In the genomic region with DNA sequence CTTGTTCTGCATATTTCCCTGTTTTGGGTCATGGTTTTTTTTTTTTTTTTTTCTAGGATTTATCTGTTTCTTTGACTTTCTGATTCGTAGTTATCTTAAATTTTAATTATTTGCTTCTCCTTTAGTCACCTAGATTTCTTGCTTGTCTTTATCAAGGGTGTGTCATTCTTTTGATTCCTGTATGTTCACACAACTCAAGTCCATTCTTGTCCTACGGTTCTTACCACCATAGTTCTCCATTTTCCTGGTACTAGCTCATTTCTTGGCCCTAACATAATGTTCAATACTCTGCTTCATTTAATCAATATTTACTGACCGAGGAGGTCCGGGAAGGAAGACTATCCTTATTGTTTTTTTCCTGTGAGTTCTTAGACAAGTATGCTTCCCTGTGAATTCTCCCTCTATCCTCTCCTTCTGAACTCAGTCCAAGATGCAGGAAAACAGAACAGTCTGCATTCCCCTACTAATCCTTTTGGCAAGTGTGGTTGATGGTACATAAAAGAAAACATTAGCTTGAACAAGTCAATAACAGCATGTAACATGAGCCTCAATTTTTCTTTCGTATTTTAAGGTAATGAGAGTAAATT, we compare ENCODE assay signal across 16 cellular contexts.
DNase-seq lines count a peak whose midpoint lies in the region; ATAC-seq and TF ChIP-seq lines count a peak whose summit lies in the region.
"Had no signal": no experiment of that assay in that cellular context is flagged by ENCODE, and none has a peak within 500 bp of the region (broad histone marks: within the 10 kb centered on the region; RNA-seq: fewer than 3 reads in every experiment).

No MANE protein-coding gene starts in this region.

- no peaks in the 10 kb centered on the region for H3K4me1 ChIP-seq in foreskin keratinocyte
- H3K4me1 ChIP-seq: BLaER1 had no signal

- peak overlapping the region; percentile 13 for H3K4me3 ChIP-seq in epithelial cell of esophagus (ENCODE audit: low read length)
- no peak overlapping the region for H3K4me3 ChIP-seq in retinal pigment epithelial cell (ENCODE audit: low read length)
- H3K4me3 ChIP-seq: BLaER1 had no signal

- H3K9me3 Mint-ChIP-seq in activated naive CD4-positive, alpha-beta T cell treated with anti-CD3 and anti-CD28 coated beads, Interleukin-2, amount 10 ng/mL, durations not matched to agents 7 days and 5 days: peaks cover 10% of the 10 kb centered on the region
- H3K9me3 Mint-ChIP-seq: H9 had no signal

- TF ChIP-seq CTCF in epithelial cell of esophagus (IDR thresholded peaks at IDR 0.05; ENCODE audit: insufficient read depth, low read depth, low read length, missing control alignments) (no peak), foreskin keratinocyte (conservative IDR thresholded peaks at IDR 0.05) (no peak), retinal pigment epithelial cell (conservative IDR thresholded peaks at IDR 0.05; ENCODE audit: low read depth, low read length) (no peak)

- DNase-seq in NCI-H69 (lab: John Stamatoyannopoulos, UW) (peak; percentile 47), epithelial cell of esophagus (ENCODE audit: low read depth) (peak; percentile 54), foreskin keratinocyte (peak; percentile 33 to 52), retinal pigment epithelial cell (ENCODE audit: low read depth) (peak; percentile 17), NCI-H446 treated with DMSO at 0.1 percent for 48 hours (lab: John Stamatoyannopoulos, UW) (no peak), SK-N-DZ (ENCODE audit: low spot score) (no peak)
- DNase-seq in activated naive CD4-positive, alpha-beta T cell treated with anti-CD3 and anti-CD28 coated beads, Interleukin-2, amount 10 ng/mL, durations not matched to agents 7 days and 5 days: no peak
- DNase-seq: 8988T; Calu3; CD4-positive, alpha-beta memory T cell; DMS79 treated with DMSO at 0.1 percent for 48 hours; GF-D8; H9 had no signal

- peak; percentile 70 for ATAC-seq in foreskin keratinocyte
- ATAC-seq: HepG2 had no signal

- no peak overlapping the region for H3K27ac ChIP-seq in foreskin keratinocyte
- H3K27ac ChIP-seq: BLaER1 had no signal

- H3K27me3 ChIP-seq in foreskin keratinocyte: no peaks in the 10 kb centered on the region
- H3K27me3 ChIP-seq: BLaER1 had no signal

- no peaks in the 10 kb centered on the region for H3K27me3 Mint-ChIP-seq in activated naive CD4-positive, alpha-beta T cell treated with anti-CD3 and anti-CD28 coated beads, Interleukin-2, amount 10 ng/mL, durations not matched to agents 7 days and 5 days
- H3K27me3 Mint-ChIP-seq: CD4-positive, alpha-beta memory T cell had no signal

- H3K36me3 Mint-ChIP-seq in activated naive CD4-positive, alpha-beta T cell treated with anti-CD3 and anti-CD28 coated beads, Interleukin-2, amount 10 ng/mL, durations not matched to agents 7 days and 5 days: no peaks in the 10 kb centered on the region
- H3K36me3 Mint-ChIP-seq: CD14-positive monocyte; CD4-positive, alpha-beta memory T cell had no signal

- no peak overlapping the region for H3K4me3 Mint-ChIP-seq in activated naive CD4-positive, alpha-beta T cell treated with anti-CD3 and anti-CD28 coated beads, Interleukin-2, amount 10 ng/mL, durations not matched to agents 7 days and 5 days
- H3K4me3 Mint-ChIP-seq: CD14-positive monocyte; CD4-positive, alpha-beta memory T cell; H9 had no signal

- CTCF ChIA-PET in activated naive CD4-positive, alpha-beta T cell treated with anti-CD3 and anti-CD28 coated beads, Interleukin-2, amount 10 ng/mL, durations not matched to agents 7 days and 5 days (lab: Charles Lee): interaction anchor here (1.0 kb wide), 1 partner anchor 417 kb away, joined by 3 read pairs; no protein-coding TSS in a partner anchor

- no peaks in the 10 kb centered on the region for H3K4me1 Mint-ChIP-seq in activated naive CD4-positive, alpha-beta T cell treated with anti-CD3 and anti-CD28 coated beads, Interleukin-2, amount 10 ng/mL, durations not matched to agents 7 days and 5 days
- H3K4me1 Mint-ChIP-seq: CD14-positive monocyte; CD4-positive, alpha-beta memory T cell; H9 had no signal

- no peak overlapping the region for H3K27ac Mint-ChIP-seq in activated naive CD4-positive, alpha-beta T cell treated with anti-CD3 and anti-CD28 coated beads, Interleukin-2, amount 10 ng/mL, durations not matched to agents 7 days and 5 days
- H3K27ac Mint-ChIP-seq: CD14-positive monocyte; CD4-positive, alpha-beta memory T cell; H9 had no signal

Comparison
In these comparisons a context has a peak if more than half of its experiments do, and no peak if none do; other contexts are left out.
1. DNase-seq: peak in NCI-H69 (single experiment), epithelial cell of esophagus (single experiment), foreskin keratinocyte (2 of 2) and retinal pigment epithelial cell (single experiment); none in activated naive CD4-positive, alpha-beta T cell treated with anti-CD3 and anti-CD28 coated beads, Interleukin-2, amount 10 ng/mL, durations not matched to agents 7 days and 5 days (single experiment), NCI-H446 treated with DMSO at 0.1 percent for 48 hours (single experiment) and SK-N-DZ (single experiment).